ENCODE assay signal across 8 cellular contexts in genomic region chr6:127690092-127690491, GRCh38.
DNase-seq lines count a peak whose midpoint lies in the region; ATAC-seq and TF ChIP-seq lines count a peak whose summit lies in the region.

No MANE protein-coding gene starts in this region.

- H3K4me1 ChIP-seq in DND-41 (ENCODE audit: insufficient read depth, low read length): no peaks in the 10 kb centered on the region
- H3K4me1 ChIP-seq in left lung: no peaks in the 10 kb centered on the region
- no peaks in the 10 kb centered on the region for H3K4me1 ChIP-seq in thyroid gland

- peak; percentile 47 for TF ChIP-seq CTCF in DND-41 (IDR thresholded peaks at IDR 0.05; ENCODE audit: borderline replicate concordance, extremely low read depth, low read length, poor library complexity, severe bottlenecking)
- peak; percentile 91 for TF ChIP-seq CTCF in LNCAP (IDR thresholded peaks at IDR 0.05)
- peak in 1 of 2 donors; percentile 17 for TF ChIP-seq CTCF in left lung (IDR thresholded peaks at IDR 0.05)
- TF ChIP-seq CTCF in thyroid gland (IDR thresholded peaks at IDR 0.05): peak in 3 of 6 experiments; percentile 40 to 57 (median 55)

- H2AFZ ChIP-seq in DND-41 (ENCODE audit: low read depth, low read length): no peak overlapping the region

- H3K27me3 ChIP-seq in DND-41 (ENCODE audit: insufficient read depth, low read length, poor library complexity) (no peaks in the 10 kb centered on the region), left lung (no peaks in the 10 kb centered on the region), thyroid gland (no peaks in the 10 kb centered on the region)

- no peaks in the 10 kb centered on the region for H3K9me3 ChIP-seq in DND-41 (ENCODE audit: insufficient read depth, low read length, severe bottlenecking)
- H3K9me3 ChIP-seq in left lung: peaks cover 0 to 6% of the 10 kb centered on the region in 2 donors
- no peaks in the 10 kb centered on the region for H3K9me3 ChIP-seq in thyroid gland

- intact Hi-C loops in left lung (cut with DNase I): no loop called here
- intact Hi-C loops in thyroid gland (cut with DNase I): no loop called here

- no peak overlapping the region for H3K4me2 ChIP-seq in DND-41 (ENCODE audit: insufficient read depth, low read length)

- ATAC-seq in DND-41 (ENCODE audit: insufficient read depth, low read depth): no peak
- no peak for ATAC-seq in left lung

- DNase-seq in DND-41: no peak
- peak; percentile 4 to 33 for DNase-seq in T47D (ENCODE audit: low read depth in 1 of 2, low spot score in 1 of 2)
- DNase-seq in midbrain (lab: John Stamatoyannopoulos, UW): peak; percentile 12
- no peak for DNase-seq in left lung
- DNase-seq in NCI-H1417 treated with DMSO at 0.1 percent for 48 hours (lab: John Stamatoyannopoulos, UW): no peak
- no peak for DNase-seq in thyroid gland
- no peak for DNase-seq in activated effector memory CD4-positive, alpha-beta T cell treated with anti-CD3 and anti-CD28 coated beads, Interleukin-2, amount 50 U/mL, for 16 hours

- in situ Hi-C loops in T47D (cut with HindIII; ENCODE audit: low pct_unique_long_range_greater_than_20kb, low sequenced_read_pairs): no loop called here

- no peaks in the 10 kb centered on the region for H3K36me3 ChIP-seq in DND-41 (ENCODE audit: insufficient read depth, low read length)
- no peaks in the 10 kb centered on the region for H3K36me3 ChIP-seq in left lung
- H3K36me3 ChIP-seq in thyroid gland: no peaks in the 10 kb centered on the region

- no peak overlapping the region for H3K27ac ChIP-seq in DND-41 (ENCODE audit: low read length)
- H3K27ac ChIP-seq in left lung: no peak overlapping the region
- H3K27ac ChIP-seq in thyroid gland: no peak overlapping the region

- no peak for TF ChIP-seq POLR2A in thyroid gland (IDR thresholded peaks at IDR 0.05)

- no peaks in the 10 kb centered on the region for H3K79me2 ChIP-seq in DND-41 (ENCODE audit: insufficient read depth, low read length)

- H3K4me3 ChIP-seq in DND-41 (ENCODE audit: low read depth in 1 of 2, low read length in 2 of 2) (no peak overlapping the region), left lung (no peak overlapping the region), thyroid gland (replicated peaks in 1 of 3) (no peak overlapping the region)

- no peaks in the 10 kb centered on the region for H4K20me1 ChIP-seq in DND-41 (ENCODE audit: insufficient read depth, low read length)

- H3K9ac ChIP-seq in DND-41 (ENCODE audit: low read depth, low read length): no peak overlapping the region

Comparison
In these comparisons a context has a peak if more than half of its experiments do, and no peak if none do; other contexts are left out.
1. DNase-seq: peak in T47D (2 of 2) and midbrain (single experiment); none in DND-41 (single experiment), left lung (0 of 2), NCI-H1417 treated with DMSO at 0.1 percent for 48 hours (single experiment), thyroid gland (0 of 2) and activated effector memory CD4-positive, alpha-beta T cell treated with anti-CD3 and anti-CD28 coated beads, Interleukin-2, amount 50 U/mL, for 16 hours (single experiment).